In the genomic region with DNA sequence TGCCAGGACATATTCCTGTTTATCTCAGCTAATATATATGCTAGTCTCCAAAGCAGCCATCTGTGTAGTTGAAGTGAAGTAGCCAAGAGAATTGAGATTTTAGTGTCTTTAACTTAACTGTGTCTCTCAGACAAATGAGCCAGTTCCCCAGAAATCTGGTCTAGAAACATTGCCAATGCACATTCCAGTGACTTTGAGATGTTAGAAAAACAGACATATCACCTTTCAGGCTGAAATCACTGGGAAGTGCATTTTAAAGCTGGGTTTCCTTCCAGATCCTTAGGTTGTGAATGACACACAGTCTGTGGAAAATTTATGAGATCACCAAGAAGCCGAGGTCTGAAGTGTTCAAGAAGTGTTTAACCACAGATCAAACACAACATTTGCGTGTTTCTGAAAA, we compare ENCODE assay signal across 27 cellular contexts.
"Had no signal": no experiment of that assay in that cellular context is flagged by ENCODE, and none has a peak within 500 bp of the region (broad histone marks: within the 10 kb centered on the region; RNA-seq: fewer than 3 reads in every experiment).

No MANE protein-coding gene starts in this region.

- H3K27ac Mint-ChIP-seq: activated CD4-positive, alpha-beta memory T cell treated with anti-CD3 and anti-CD28 coated beads, Interleukin-2, amount 10 ng/mL, durations not matched to agents 7 days and 5 days; activated CD8-positive, alpha-beta memory T cell treated with anti-CD3 and anti-CD28 coated beads, Interleukin-2, amount 10 ng/mL, durations not matched to agents 7 days and 5 days; activated naive CD4-positive, alpha-beta T cell treated with anti-CD3 and anti-CD28 coated beads for 36 hours; activated T-helper 17 cell treated with anti-CD3 and anti-CD28 coated beads, Interleukin-2, amount 50 U/mL, for 72 hours; dendritic cell treated with granulocyte-macrophage colony-stimulating factor and Interleukin-4, amounts not matched to agents 40 ng/mL and 50 ng/mL, for 4 days; natural killer cell treated with Interleukin-12 subunit alpha and Interleukin-12 subunit beta and Interleukin-15 and Interleukin-18, amount 100 ng/mL, for 72 hours; stimulated activated naive CD8-positive, alpha-beta T cell treated with anti-CD3 and anti-CD28 coated beads, Interleukin-15, amount 100 ng/mL, for 72 hours; T-helper 2 cell treated with Interferon-gamma antibody and Interleukin-4, amounts not matched to agents 5 μg/mL and 100 μg/mL, for 36 hours; WTC11 had no signal

- H3K9me3 ChIP-seq: breast epithelium, prostate gland, right atrium auricular region, suprapubic skin, transverse colon, uterus had no signal

- H2AFZ ChIP-seq: hepatocyte had no signal

- H3K27me3 Mint-ChIP-seq: activated T-helper 17 cell treated with anti-CD3 and anti-CD28 coated beads, Interleukin-2, amount 50 U/mL, for 72 hours had no signal

- H3K4me1 ChIP-seq: breast epithelium, foreskin keratinocyte, prostate gland, suprapubic skin, transverse colon, uterus had no signal

- H3K36me3 Mint-ChIP-seq: natural killer cell treated with Interleukin-12 subunit alpha and Interleukin-12 subunit beta and Interleukin-15 and Interleukin-18, amount 100 ng/mL, for 72 hours; WTC11 had no signal

- H3K4me1 Mint-ChIP-seq: activated CD4-positive, alpha-beta memory T cell treated with anti-CD3 and anti-CD28 coated beads, Interleukin-2, amount 10 ng/mL, durations not matched to agents 7 days and 5 days; activated CD8-positive, alpha-beta memory T cell treated with anti-CD3 and anti-CD28 coated beads, Interleukin-2, amount 10 ng/mL, durations not matched to agents 7 days and 5 days; activated T-helper 17 cell treated with anti-CD3 and anti-CD28 coated beads, Interleukin-2, amount 50 U/mL, for 72 hours; stimulated activated naive CD8-positive, alpha-beta T cell treated with anti-CD3 and anti-CD28 coated beads, Interleukin-15, amount 100 ng/mL, for 72 hours; WTC11 had no signal

- H3K4me3 ChIP-seq: breast epithelium, hepatocyte, lung, prostate gland, right atrium auricular region, skin epidermis, suprapubic skin, transverse colon, uterus had no signal

- H3K27ac ChIP-seq: breast epithelium, foreskin keratinocyte, hepatocyte, prostate gland, skin epidermis, suprapubic skin, transverse colon, uterus had no signal

- DNase-seq: activated CD4-positive, alpha-beta memory T cell treated with anti-CD3 and anti-CD28 coated beads, Interleukin-2, amount 10 ng/mL, durations not matched to agents 7 days and 5 days; activated CD4-positive, alpha-beta T cell treated with anti-CD3 and anti-CD28 coated beads for 4 hours; activated CD8-positive, alpha-beta memory T cell treated with anti-CD3 and anti-CD28 coated beads, Interleukin-2, amount 10 ng/mL, durations not matched to agents 7 days and 5 days; activated naive CD4-positive, alpha-beta T cell treated with anti-CD3 and anti-CD28 coated beads for 36 hours; anterior cingulate cortex; cerebellar nuclear complex; effector CD8-positive, alpha-beta T cell; foreskin keratinocyte; left colon; stimulated activated CD4-positive, alpha-beta T cell treated with anti-CD3 and anti-CD28 coated beads, Interleukin-15, amount 100 ng/mL, for 24 hours; stimulated activated CD4-positive, alpha-beta T cell treated with anti-CD3 and anti-CD28 coated beads, Interleukin-4, amount 100 ng/mL, for 1 hour; stimulated activated naive CD8-positive, alpha-beta T cell treated with anti-CD3 and anti-CD28 coated beads, Interleukin-15, amount 100 ng/mL, for 72 hours; transverse colon; uterus had no signal

- H3K4me3 Mint-ChIP-seq: activated CD4-positive, alpha-beta memory T cell treated with anti-CD3 and anti-CD28 coated beads, Interleukin-2, amount 10 ng/mL, durations not matched to agents 7 days and 5 days; activated CD8-positive, alpha-beta memory T cell treated with anti-CD3 and anti-CD28 coated beads, Interleukin-2, amount 10 ng/mL, durations not matched to agents 7 days and 5 days; activated naive CD4-positive, alpha-beta T cell treated with anti-CD3 and anti-CD28 coated beads for 36 hours; activated T-helper 17 cell treated with anti-CD3 and anti-CD28 coated beads, Interleukin-2, amount 50 U/mL, for 72 hours; dendritic cell treated with granulocyte-macrophage colony-stimulating factor and Interleukin-4, amounts not matched to agents 40 ng/mL and 50 ng/mL, for 4 days; natural killer cell treated with Interleukin-12 subunit alpha and Interleukin-12 subunit beta and Interleukin-15 and Interleukin-18, amount 100 ng/mL, for 72 hours; stimulated activated naive CD8-positive, alpha-beta T cell treated with anti-CD3 and anti-CD28 coated beads, Interleukin-15, amount 100 ng/mL, for 72 hours; T-helper 2 cell treated with Interferon-gamma antibody and Interleukin-4, amounts not matched to agents 5 μg/mL and 100 μg/mL, for 36 hours; WTC11 had no signal

- H3K27me3 ChIP-seq: breast epithelium, hepatocyte, right atrium auricular region, suprapubic skin, transverse colon, uterus had no signal

- ATAC-seq: activated CD8-positive, alpha-beta memory T cell treated with anti-CD3 and anti-CD28 coated beads, Interleukin-2, amount 10 ng/mL, durations not matched to agents 7 days and 5 days; activated T-helper 17 cell treated with anti-CD3 and anti-CD28 coated beads, Interleukin-2, amount 50 U/mL, for 72 hours; esophagus mucosa; foreskin keratinocyte; left colon; natural killer cell treated with Interleukin-12 subunit alpha and Interleukin-12 subunit beta and Interleukin-15 and Interleukin-18, amount 100 ng/mL, for 72 hours; stimulated activated naive CD8-positive, alpha-beta T cell treated with anti-CD3 and anti-CD28 coated beads, Interleukin-15, amount 100 ng/mL, for 72 hours; WTC11 had no signal

- H3K9me3 Mint-ChIP-seq: activated CD4-positive, alpha-beta memory T cell treated with anti-CD3 and anti-CD28 coated beads, Interleukin-2, amount 10 ng/mL, durations not matched to agents 7 days and 5 days; activated naive CD4-positive, alpha-beta T cell treated with anti-CD3 and anti-CD28 coated beads for 36 hours; activated T-helper 17 cell treated with anti-CD3 and anti-CD28 coated beads, Interleukin-2, amount 50 U/mL, for 72 hours; dendritic cell treated with granulocyte-macrophage colony-stimulating factor and Interleukin-4, amounts not matched to agents 40 ng/mL and 50 ng/mL, for 4 days; natural killer cell treated with Interleukin-12 subunit alpha and Interleukin-12 subunit beta and Interleukin-15 and Interleukin-18, amount 100 ng/mL, for 72 hours; T-helper 2 cell treated with Interferon-gamma antibody and Interleukin-4, amounts not matched to agents 5 μg/mL and 100 μg/mL, for 36 hours had no signal

- H3K4me2 ChIP-seq: hepatocyte had no signal

- H3K36me3 ChIP-seq: breast epithelium, prostate gland, right atrium auricular region, suprapubic skin, transverse colon, uterus had no signal
